Comparison of ENCODE assay signal across 8 cellular contexts in the genomic region with DNA sequence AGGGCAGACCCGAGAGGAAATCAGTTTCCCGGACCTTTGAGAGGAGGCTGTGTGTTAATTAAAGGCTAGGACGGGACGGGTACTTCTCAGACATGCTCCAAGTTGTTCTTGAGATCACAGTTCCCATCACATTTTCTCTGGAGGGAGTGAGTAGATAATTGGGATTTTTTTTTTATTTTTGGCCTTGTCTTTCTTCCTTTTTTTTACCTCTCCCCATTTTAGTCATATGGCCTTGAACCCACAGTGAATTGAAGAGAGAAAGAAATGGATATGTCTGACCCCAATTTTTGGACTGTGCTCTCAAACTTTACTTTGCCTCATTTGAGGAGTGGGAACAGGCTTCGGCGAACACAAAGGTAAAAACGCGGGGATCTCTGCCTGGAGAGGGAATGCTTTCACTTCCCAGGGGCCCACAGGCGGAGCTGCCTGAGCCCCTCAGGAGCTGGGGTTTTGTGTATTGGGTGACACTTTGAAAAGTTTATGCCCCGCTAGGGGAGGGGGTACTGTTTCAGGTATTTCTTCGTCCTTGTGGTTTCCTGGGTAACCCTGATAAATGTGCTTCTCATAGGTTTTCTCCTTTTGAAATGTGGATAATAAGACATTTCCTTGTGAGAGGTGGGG.
A peak's percentile ranks its signal among the peaks of the same experiment; 100 is the strongest.
DNase-seq lines count a peak whose midpoint lies in the region; ATAC-seq and TF ChIP-seq lines count a peak whose summit lies in the region.

No MANE protein-coding gene starts in this region.

- no peaks in the 10 kb centered on the region for H3K79me1 ChIP-seq in H9 (ENCODE audit: insufficient read depth, low read depth, low read length, poor library complexity, severe bottlenecking)

- intact Hi-C loops in activated CD8-positive, alpha-beta T cell treated with anti-CD3 and anti-CD28 coated beads for 36 hours (cut with micrococcal nuclease), result loop anchor here (2.0 to 10.0 kb wide), 3 partner anchors 28 to 200 kb away; no protein-coding TSS in a partner anchor
- intact Hi-C loops in right cardiac atrium (cut with DNase I), result loop anchor here in 2 of 4 donors (5.0 to 10.0 kb wide), 3 partner anchors 50 to 142 kb away; no protein-coding TSS in a partner anchor

- H3K9me3 Mint-ChIP-seq in H9, result no peaks in the 10 kb centered on the region
- no peaks in the 10 kb centered on the region for H3K9me3 Mint-ChIP-seq in activated CD8-positive, alpha-beta T cell treated with anti-CD3 and anti-CD28 coated beads for 36 hours

- peaks cover 18 to 21% of the 10 kb centered on the region in 2 experiments for H3K4me1 Mint-ChIP-seq in H9
- peaks cover 62% of the 10 kb centered on the region for H3K4me1 Mint-ChIP-seq in activated CD8-positive, alpha-beta T cell treated with anti-CD3 and anti-CD28 coated beads for 36 hours (ENCODE audit: low read depth)

- H3K56ac ChIP-seq in H9 (ENCODE audit: insufficient read length, low read depth, low read length), result peak overlapping the region; percentile 22

- no CpG with 5 or more reads among the region's 11 CpGs for WGBS in H9 (ENCODE audit: extremely low coverage, insufficient read length, low lambda C conversion rate)
- 9% methylated on average over 11 of the region's 11 CpGs for WGBS in right cardiac atrium

- H3T11ph ChIP-seq in H9 (ENCODE audit: low read length), result no peak overlapping the region

- POLR2A ChIA-PET in activated CD8-positive, alpha-beta T cell treated with anti-CD3 and anti-CD28 coated beads for 36 hours (lab: Charles Lee), result interaction anchor here (0.5 to 1.5 kb wide), 12 partner anchors 10 to 1391 kb away, joined by 3 to 8 read pairs (median 3); no protein-coding TSS in a partner anchor
- POLR2A ChIA-PET in GM10248 (lab: Yijun Ruan, JAX), result no interaction called here

- H4K8ac ChIP-seq in H9 (replicated peaks; ENCODE audit: insufficient read length, low read depth, low read length), result no peak overlapping the region

- TF ChIP-seq CTCF in H9 (conservative IDR thresholded peaks at IDR 0.05) (no peak), GM10248 (IDR thresholded peaks at IDR 0.05; ENCODE audit: control extremely low read depth, extremely low read depth, low read depth, missing control alignments) (no peak)
- no peak for TF ChIP-seq CTCF in activated CD8-positive, alpha-beta T cell treated with anti-CD3 and anti-CD28 coated beads for 36 hours (IDR thresholded peaks at IDR 0.05)

- H3K23ac ChIP-seq in H9 (ENCODE audit: insufficient read length, low read depth, low read length), result no peak overlapping the region

- H4K20me1 ChIP-seq in H9 (ENCODE audit: control insufficient read depth, insufficient read depth, insufficient read length), result no peaks in the 10 kb centered on the region

- H3K36me3 Mint-ChIP-seq in H9 (ENCODE audit: insufficient read depth in 1 of 3, low read depth in 3 of 3), result no peaks in the 10 kb centered on the region
- H3K36me3 Mint-ChIP-seq in activated CD8-positive, alpha-beta T cell treated with anti-CD3 and anti-CD28 coated beads for 36 hours (ENCODE audit: low read depth), result peaks cover 2% of the 10 kb centered on the region

- no peak overlapping the region for H2BK15ac ChIP-seq in H9 (ENCODE audit: low read depth, low read length)

- H3K9me3 ChIP-seq in H9 (ENCODE audit: control insufficient read depth, low read depth, low read length) (no peaks in the 10 kb centered on the region), right cardiac atrium (ENCODE audit: control insufficient read depth, low read length) (no peaks in the 10 kb centered on the region), skeletal muscle tissue (ENCODE audit: control insufficient read depth in 3 of 3, low read length in 3 of 3) (no peaks in the 10 kb centered on the region)

- no peak for ATAC-seq in activated CD8-positive, alpha-beta T cell treated with anti-CD3 and anti-CD28 coated beads for 36 hours
- ATAC-seq in right cardiac atrium (no peak), GM19467 (IDR thresholded peaks at IDR 0.05; ENCODE audit: unreplicated experiment) (no peak)

- H2BK12ac ChIP-seq in H9 (ENCODE audit: insufficient read length, low read depth, low read length), result no peak overlapping the region

- H3K36me3 ChIP-seq in skeletal muscle tissue (ENCODE audit: control insufficient read depth in 3 of 3, insufficient read depth in 3 of 3, low read length in 3 of 3), result no peaks in the 10 kb centered on the region

- no peak overlapping the region for H2AK5ac ChIP-seq in H9 (ENCODE audit: insufficient read length, low read length)

- H4K5ac ChIP-seq in H9 (ENCODE audit: insufficient read length, low read depth, low read length), result no peak overlapping the region

- H3K14ac ChIP-seq in H9 (ENCODE audit: insufficient read depth, low read length), result peak overlapping the region; percentile 52; the same call in 1 of the 2 replicates

- no peaks in the 10 kb centered on the region for H3K27me3 ChIP-seq in H9 (ENCODE audit: insufficient read depth, low read length)
- H3K27me3 ChIP-seq in right cardiac atrium (ENCODE audit: control insufficient read depth, insufficient read depth), result no peaks in the 10 kb centered on the region
- H3K27me3 ChIP-seq in skeletal muscle tissue (ENCODE audit: control insufficient read depth in 3 of 3, insufficient read depth in 3 of 3, low read length in 3 of 3), result no peaks in the 10 kb centered on the region

- H3K23me2 ChIP-seq in H9 (ENCODE audit: insufficient read length, low read depth, low read length, poor library complexity, severe bottlenecking), result peaks cover 14% of the 10 kb centered on the region

- no peak overlapping the region for H3K4ac ChIP-seq in H9 (ENCODE audit: low read depth, low read length)

- peak overlapping the region; percentile 85 to 92 for H3K4me3 Mint-ChIP-seq in H9
- peak overlapping the region; percentile 80 for H3K4me3 Mint-ChIP-seq in activated CD8-positive, alpha-beta T cell treated with anti-CD3 and anti-CD28 coated beads for 36 hours

- peak overlapping the region; percentile 82 to 88 (median 82) for H3K27ac Mint-ChIP-seq in H9
- H3K27ac Mint-ChIP-seq in activated CD8-positive, alpha-beta T cell treated with anti-CD3 and anti-CD28 coated beads for 36 hours, result peak overlapping the region; percentile 85

- H4K91ac ChIP-seq in H9 (ENCODE audit: insufficient read length, low read depth, low read length), result no peak overlapping the region

- H3K4me3 ChIP-seq in right cardiac atrium (ENCODE audit: low read length) (peak overlapping the region; percentile 94), skeletal muscle tissue (ENCODE audit: low read length in 3 of 3) (peak overlapping the region; percentile 65 to 87 (median 81))

- peak overlapping the region; percentile 15 for H3K18ac ChIP-seq in H9 (ENCODE audit: insufficient read length, low read depth, low read length)

- peak overlapping the region; percentile 69 for H2AFZ ChIP-seq in H9 (ENCODE audit: low read length)

- peak overlapping the region; percentile 1 for H3K27ac ChIP-seq in H9 (ENCODE audit: insufficient read length, low read depth, low read length)
- peak overlapping the region; percentile 83 for H3K27ac ChIP-seq in right cardiac atrium (ENCODE audit: low read length)
- H3K27ac ChIP-seq in skeletal muscle tissue (ENCODE audit: low read depth, low read length), result peak overlapping the region; percentile 91

- no peak overlapping the region for H2BK20ac ChIP-seq in H9 (ENCODE audit: low read depth, low read length, poor library complexity, severe bottlenecking)

- H3K4me1 ChIP-seq in H9 (ENCODE audit: insufficient read depth, low read length) (no peaks in the 10 kb centered on the region; the same call in 1 of the 2 replicates), right cardiac atrium (ENCODE audit: control insufficient read depth, insufficient read depth, low read length) (peaks cover 5% of the 10 kb centered on the region), skeletal muscle tissue (ENCODE audit: control insufficient read depth in 3 of 3, insufficient read depth in 3 of 3, low read length in 3 of 3) (peaks cover 12 to 33% (median 15%) of the 10 kb centered on the region in 3 donors)

- H3K4me2 ChIP-seq in H9 (ENCODE audit: insufficient read depth, insufficient read length, low read length), result peak overlapping the region; percentile 56

- no peak overlapping the region for H2BK5ac ChIP-seq in H9 (ENCODE audit: insufficient read length, low read length)

- no peak overlapping the region for H2BK120ac ChIP-seq in H9 (ENCODE audit: low read depth, low read length, poor library complexity, severe bottlenecking)

- H3K79me2 ChIP-seq in H9 (ENCODE audit: insufficient read depth, low read length), result no peaks in the 10 kb centered on the region

- H3K9ac ChIP-seq in H9 (ENCODE audit: extremely low read depth, insufficient read length, low read length), result peak overlapping the region; percentile 85
- peak overlapping the region; percentile 83 to 88 (median 87) for H3K9ac ChIP-seq in skeletal muscle tissue (ENCODE audit: low read depth in 1 of 3, low read length in 3 of 3)

- CTCF ChIA-PET in activated CD8-positive, alpha-beta T cell treated with anti-CD3 and anti-CD28 coated beads for 36 hours (lab: Charles Lee), result interaction anchor here (1.3 to 2.1 kb wide), 3 partner anchors 17 to 202 kb away, joined by 3 to 12 read pairs (median 4); no protein-coding TSS in a partner anchor
- CTCF ChIA-PET in GM10248 (lab: Yijun Ruan, JAX), result interaction anchor here (1.0 kb wide), 1 partner anchor 10 kb away, joined by 3 read pairs; no protein-coding TSS in a partner anchor

- DNase-seq in H9, result peak; percentile 32
- no peak for DNase-seq in activated CD8-positive, alpha-beta T cell treated with anti-CD3 and anti-CD28 coated beads for 36 hours
- peak in 1 of 3 donors; percentile 24 for DNase-seq in right cardiac atrium
- DNase-seq in GM10248 (ENCODE audit: extremely low spot score), result no peak
- no peak for DNase-seq in GM19238 (ENCODE audit: insufficient read length, low spot score)
- DNase-seq in AML-193 (lab: John Stamatoyannopoulos, UW), result no peak

- H3K27me3 Mint-ChIP-seq in H9 (ENCODE audit: low read depth), result peaks cover 3% of the 10 kb centered on the region; the same call in 1 of the 2 replicates
- H3K27me3 Mint-ChIP-seq in activated CD8-positive, alpha-beta T cell treated with anti-CD3 and anti-CD28 coated beads for 36 hours, result no peaks in the 10 kb centered on the region

Comparison
In these comparisons a context has a peak if more than half of its experiments do, and no peak if none do; other contexts are left out.
1. H3K27ac ChIP-seq: peak in every context shown above with its lines; median percentile 91 in skeletal muscle tissue; 83 in right cardiac atrium; 1 in H9.